Comparison of ENCODE assay signal across 1 cellular context in genomic region chr1:26278835-26279597, GRCh38.
TF ChIP-seq lines count a peak whose summit lies in the region.

No MANE protein-coding gene starts in this region.

TF ChIP-seq in IMR-90, 13 proteins besides CTCF, POLR2A, EP300 and RAD21:
- TF ChIP-seq BHLHE40 (IDR thresholded peaks at IDR 0.05; ENCODE audit: low read depth, low read length) = no peak
- TF ChIP-seq RCOR1 (IDR thresholded peaks at IDR 0.05; ENCODE audit: insufficient replicate concordance, low read length) = no peak
- peak; percentile 73 for TF ChIP-seq CEBPB (IDR thresholded peaks at IDR 0.05; ENCODE audit: low read depth, low read length)
- TF ChIP-seq ELK1 (IDR thresholded peaks at IDR 0.05; ENCODE audit: borderline replicate concordance, low read depth, low read length) = no peak
